ENCODE assay signal across 8 cellular contexts in genomic region chr15:56886450-56886856, GRCh38. TPM values are rescaled to one million over a fixed set of nuclear protein-coding genes. Genes with fewer than 3 reads are reported as not detected.
DNase-seq lines count a peak whose midpoint lies in the region; ATAC-seq, FAIRE-seq and TF ChIP-seq lines count a peak whose summit lies in the region.

No MANE protein-coding gene starts in this region.

- no peaks in the 10 kb centered on the region for H3K79me2 ChIP-seq in keratinocyte (ENCODE audit: control insufficient read depth, insufficient read depth, low read length)

- DNase-seq in BE2C (no peak), keratinocyte (ENCODE audit: low read depth, low spot score) (no peak), testis (peak; percentile 26), GM13976 (ENCODE audit: low spot score) (no peak), NCI-H345 treated with DMSO at 0.1 percent for 48 hours (lab: John Stamatoyannopoulos, UW; ENCODE audit: unreplicated experiment) (no peak)
- no peak for DNase-seq in activated naive CD8-positive, alpha-beta T cell treated with anti-CD3 and anti-CD28 coated beads, Interleukin-2, amount 10 ng/mL, durations not matched to agents 7 days and 5 days

- H3K27ac Mint-ChIP-seq in activated naive CD8-positive, alpha-beta T cell treated with anti-CD3 and anti-CD28 coated beads, Interleukin-2, amount 10 ng/mL, durations not matched to agents 7 days and 5 days: peak overlapping the region; percentile 76

- peak overlapping the region; percentile 80 for H3K4me3 Mint-ChIP-seq in activated naive CD8-positive, alpha-beta T cell treated with anti-CD3 and anti-CD28 coated beads, Interleukin-2, amount 10 ng/mL, durations not matched to agents 7 days and 5 days

- H3K9me3 Mint-ChIP-seq in activated naive CD8-positive, alpha-beta T cell treated with anti-CD3 and anti-CD28 coated beads, Interleukin-2, amount 10 ng/mL, durations not matched to agents 7 days and 5 days: no peaks in the 10 kb centered on the region

- no peaks in the 10 kb centered on the region for H3K9me1 ChIP-seq in keratinocyte (ENCODE audit: control insufficient read depth, extremely low read depth, insufficient read depth, low read length)

- intact Hi-C loops in testis (cut with DNase I; ENCODE audit: low total_unique reads): no loop called here

- no peaks in the 10 kb centered on the region for H3K27me3 ChIP-seq in BE2C
- H3K27me3 ChIP-seq in keratinocyte (ENCODE audit: control insufficient read depth, extremely low read depth, insufficient read depth, low read length): no peaks in the 10 kb centered on the region
- H3K27me3 ChIP-seq in testis: no peaks in the 10 kb centered on the region

- no peak for TF ChIP-seq POLR2A in testis (IDR thresholded peaks at IDR 0.05)

- H3K9me3 ChIP-seq in BE2C (no peaks in the 10 kb centered on the region), keratinocyte (ENCODE audit: control insufficient read depth, low read depth, low read length) (no peaks in the 10 kb centered on the region), testis (no peaks in the 10 kb centered on the region)

- H3K4me2 ChIP-seq in keratinocyte (ENCODE audit: control insufficient read depth, extremely low read depth, insufficient read depth, low read depth, low read length): peak overlapping the region; percentile 91

- no peak for TF ChIP-seq CTCF in BE2C (IDR thresholded peaks at IDR 0.05; ENCODE audit: low read depth, low read length)
- no peak for TF ChIP-seq CTCF in keratinocyte (optimal IDR thresholded peaks at IDR 0.05 in 1 of 3, IDR thresholded peaks at IDR 0.05 in 1 of 3, conservative IDR thresholded peaks at IDR 0.05 in 1 of 3; ENCODE audit: extremely low read depth in 1 of 3, insufficient read depth in 2 of 3, low read length in 3 of 3)
- TF ChIP-seq CTCF in testis (IDR thresholded peaks at IDR 0.05): no peak
- no peak for TF ChIP-seq CTCF in GM13976 (IDR thresholded peaks at IDR 0.05; ENCODE audit: borderline replicate concordance, control extremely low read depth, extremely low read depth, insufficient read depth, missing control alignments)

- H3K27me3 Mint-ChIP-seq in activated naive CD8-positive, alpha-beta T cell treated with anti-CD3 and anti-CD28 coated beads, Interleukin-2, amount 10 ng/mL, durations not matched to agents 7 days and 5 days: no peaks in the 10 kb centered on the region

- H4K20me1 ChIP-seq in keratinocyte (ENCODE audit: control insufficient read depth, extremely low read depth, insufficient read depth, low read length): no peaks in the 10 kb centered on the region

- WGBS in testis, 2 donors: 32% methylated on average over 5 of the region's 5 CpGs

- peak overlapping the region; percentile 58 for H3K27ac ChIP-seq in keratinocyte (ENCODE audit: control insufficient read depth, insufficient read depth, low read length)
- H3K27ac ChIP-seq in testis: peak overlapping the region; percentile 97

- ATAC-seq in HG02938 (IDR thresholded peaks at IDR 0.05; ENCODE audit: unreplicated experiment) (peak; percentile 5), HG03196 (IDR thresholded peaks at IDR 0.05; ENCODE audit: unreplicated experiment) (no peak)
- no peak for ATAC-seq in activated naive CD8-positive, alpha-beta T cell treated with anti-CD3 and anti-CD28 coated beads, Interleukin-2, amount 10 ng/mL, durations not matched to agents 7 days and 5 days (ENCODE audit: low read depth)

- H3K36me3 ChIP-seq in BE2C (no peaks in the 10 kb centered on the region), keratinocyte (ENCODE audit: control insufficient read depth in 2 of 2, extremely low read depth in 1 of 2, insufficient read depth in 2 of 2, low read length in 2 of 2) (no peaks in the 10 kb centered on the region), testis (ENCODE audit: low read depth, missing control alignments) (no peaks in the 10 kb centered on the region)

- H2AFZ ChIP-seq in keratinocyte (ENCODE audit: control insufficient read depth, low read length): peak overlapping the region; percentile 92

- H3K36me3 Mint-ChIP-seq in activated naive CD8-positive, alpha-beta T cell treated with anti-CD3 and anti-CD28 coated beads, Interleukin-2, amount 10 ng/mL, durations not matched to agents 7 days and 5 days: no peaks in the 10 kb centered on the region

- POLR2A ChIA-PET in activated naive CD8-positive, alpha-beta T cell treated with anti-CD3 and anti-CD28 coated beads, Interleukin-2, amount 10 ng/mL, durations not matched to agents 7 days and 5 days (lab: Charles Lee): interaction anchor here (3.1 kb wide), 1 partner anchor 32 kb away, joined by 31 read pairs; the partner anchor contains the start of gene TCF12

- peak overlapping the region; percentile 75 for H3K9ac ChIP-seq in keratinocyte (ENCODE audit: control insufficient read depth, extremely low read depth, insufficient read depth, low read length)

- peaks cover 5% of the 10 kb centered on the region for H3K4me1 ChIP-seq in BE2C
- H3K4me1 ChIP-seq in keratinocyte (ENCODE audit: control insufficient read depth, extremely low read depth, insufficient read depth, low read length): peaks cover 15% of the 10 kb centered on the region
- peaks cover 7% of the 10 kb centered on the region for H3K4me1 ChIP-seq in testis

- H3K4me1 Mint-ChIP-seq in activated naive CD8-positive, alpha-beta T cell treated with anti-CD3 and anti-CD28 coated beads, Interleukin-2, amount 10 ng/mL, durations not matched to agents 7 days and 5 days: peaks cover 18% of the 10 kb centered on the region

- FAIRE-seq in keratinocyte (lab: Jason Lieb, UNC): peak; percentile 9

- dilution Hi-C loops in keratinocyte (cut with MboI; ENCODE audit: extremely low pct_ligation_motif_present, low sequenced_read_pairs): no loop called here

- in situ Hi-C loops in GM13976 (cut with MboI; ENCODE audit: low sequenced_read_pairs, unreplicated experiment): no loop called here

- H3K4me3 ChIP-seq in BE2C (ENCODE audit: low read depth, low read length) (peak overlapping the region; percentile 73), keratinocyte (ENCODE audit: control insufficient read depth in 2 of 3, extremely low read depth in 1 of 3, insufficient read depth in 2 of 3, low read depth in 1 of 3, low read length in 3 of 3) (peak overlapping the region; percentile 55 to 79 (median 74)), testis (peak overlapping the region; percentile 70 to 89)

RNA-seq across cellular contexts. Expression of gene TCF12, which starts 32.0 kb away (rescaled TPM):
- 145 TPM for polyA plus RNA-seq in BE2C (2012; ENCODE audit: insufficient read depth, insufficient read length, low read depth)
- 10 to 100 TPM; 76.4 to 78.1 TPM for total RNA-seq in activated naive CD8-positive, alpha-beta T cell treated with anti-CD3 and anti-CD28 coated beads, Interleukin-2, amount 10 ng/mL, durations not matched to agents 7 days and 5 days
- polyA plus RNA-seq in keratinocyte (43.3 to 64.2 TPM (median 48.3 TPM) in 3 replicates), testis (ENCODE audit: insufficient read depth, low read depth, low replicate concordance) (51.8 TPM)
- polyA plus RNA-seq in keratinocyte (2011; ENCODE audit: low read depth): 45.5 TPM
- 33.9 and 63.2 TPM in 2 replicates for polyA plus RNA-seq in keratinocyte (2011; cell fraction: cytosol; rRNA removed)
- 40.4 and 42.5 TPM in 2 replicates for polyA plus RNA-seq in keratinocyte (2011; cell fraction: nucleus; rRNA removed)
- polyA plus RNA-seq in keratinocyte (2012; ENCODE audit: low replicate concordance): 13.8 and 27.6 TPM in 2 replicates
- 66.2 to 137 TPM (median 103 TPM) in 3 replicates for polyA minus RNA-seq in keratinocyte
- polyA minus RNA-seq in keratinocyte (2011; cell fraction: cytosol; rRNA and poly(A)+ RNA removed): 25.9 TPM
- polyA minus RNA-seq in keratinocyte (2011; cell fraction: nucleus; rRNA and poly(A)+ RNA removed): 43.2 and 105 TPM in 2 replicates
- 100 to 1,000 TPM; 146 to 152 TPM for total RNA-seq in testis
